8 cellular contexts compared by ENCODE assay signal in genomic region chr17:55238197-55238930, GRCh38. TPM values are rescaled to one million over a fixed set of nuclear protein-coding genes. Genes with fewer than 3 reads are reported as not detected.
A peak's percentile ranks its signal among the peaks of the same experiment; 100 is the strongest.
DNase-seq lines count a peak whose midpoint lies in the region; ATAC-seq and TF ChIP-seq lines count a peak whose summit lies in the region.

No MANE protein-coding gene starts in this region.

- peaks cover 6% of the 10 kb centered on the region for H3K4me1 ChIP-seq in colonic mucosa

- H3K4me3 ChIP-seq in AG09309 (ENCODE audit: control insufficient read depth, low read depth, low read length) (peak overlapping the region; percentile 45), colonic mucosa (peak overlapping the region; percentile 40)

- H3K9me3 ChIP-seq in colonic mucosa = no peaks in the 10 kb centered on the region

- H3K36me3 ChIP-seq in colonic mucosa = no peaks in the 10 kb centered on the region

- no peak for TF ChIP-seq CTCF in AG09309 (IDR thresholded peaks at IDR 0.05; ENCODE audit: control insufficient read depth, insufficient read depth, low read depth, low read length, missing control alignments)
- TF ChIP-seq CTCF in colonic mucosa (IDR thresholded peaks at IDR 0.05) = no peak

- H3K9ac ChIP-seq in colonic mucosa (ENCODE audit: low read depth in 2 of 2, low read length in 2 of 2) = peak overlapping the region; percentile 19 to 28

- intact Hi-C loops in colonic mucosa (cut with DNase I) = loop anchor here (5.0 kb wide), 1 partner anchor 44 kb away; no protein-coding TSS in a partner anchor

- H3K27ac ChIP-seq in colonic mucosa (peak overlapping the region; percentile 40), layer of hippocampus (ENCODE audit: low read depth, low read length) (peak overlapping the region; percentile 80)

- ATAC-seq in GM19025 (IDR thresholded peaks at IDR 0.05; ENCODE audit: low read depth, unreplicated experiment) (peak; percentile 92), HG03196 (IDR thresholded peaks at IDR 0.05; ENCODE audit: unreplicated experiment) (peak; percentile 92)

- H3K27me3 ChIP-seq in colonic mucosa (no peaks in the 10 kb centered on the region), layer of hippocampus (ENCODE audit: control insufficient read depth, insufficient read depth, low read length) (no peaks in the 10 kb centered on the region)

- DNase-seq in AG09309 (ENCODE audit: low read depth) (peak; percentile 52), NCI-H226 (peak; percentile 91), colonic mucosa (peak; percentile 93)
- DNase-seq in activated CD4-positive, alpha-beta T cell treated with anti-CD3 and anti-CD28 coated beads for 48 hours = peak; percentile 90
- peak; percentile 77 to 84 (median 79) for DNase-seq in stimulated activated CD4-positive, alpha-beta T cell treated with anti-CD3 and anti-CD28 coated beads, Interleukin-1b, Interleukin-23, amount 100 ng/mL, for 24 hours (ENCODE audit: low read depth in 4 of 4, low spot score in 1 of 4)

RNA-seq across cellular contexts. Expression of gene HLF, which starts 26.4 kb away (rescaled TPM):
- total RNA-seq in colonic mucosa = 1 to 10 TPM in 1 of 2 donors, under 1 TPM in 1; 0.69 to 3.0 TPM

Comparison
In these comparisons a context has a peak if more than half of its experiments do, and no peak if none do; other contexts are left out.
1. Peak in every context shown above with its lines: DNase-seq, ATAC-seq, H3K4me3 ChIP-seq and H3K27ac ChIP-seq.